In genomic region chr7:7614066-7614738, GRCh38 we compare ENCODE assay signal across 19 cellular contexts. TPM values are rescaled to one million over a fixed set of nuclear protein-coding genes. Genes with fewer than 3 reads are reported as not detected.
DNase-seq lines count a peak whose midpoint lies in the region; ATAC-seq and TF ChIP-seq lines count a peak whose summit lies in the region.
"Had no signal": no experiment of that assay in that cellular context is flagged by ENCODE, and none has a peak within 500 bp of the region (broad histone marks: within the 10 kb centered on the region; RNA-seq: fewer than 3 reads in every experiment).

No MANE protein-coding gene starts in this region.

- H3K36me3 ChIP-seq in CD4-positive, alpha-beta memory T cell (ENCODE audit: insufficient read depth, low read length), result no peaks in the 10 kb centered on the region

- H3K27me3 ChIP-seq in CD4-positive, alpha-beta memory T cell (ENCODE audit: insufficient read depth, low read length), result no peaks in the 10 kb centered on the region

- intact Hi-C loops in CD4-positive, alpha-beta memory T cell (cut with micrococcal nuclease), result no loop called here

- no peaks in the 10 kb centered on the region for H3K4me1 ChIP-seq in CD4-positive, alpha-beta memory T cell (ENCODE audit: insufficient read depth, low read length)

- H3K9me3 ChIP-seq in CD4-positive, alpha-beta memory T cell (ENCODE audit: control insufficient read depth in 1 of 2, low read length in 2 of 2), result no peaks in the 10 kb centered on the region

- TF ChIP-seq CTCF in mesothelial cell of epicardium (IDR thresholded peaks at IDR 0.05; ENCODE audit: unreplicated experiment), result no peak

- no peak overlapping the region for H3K4me3 ChIP-seq in CD4-positive, alpha-beta memory T cell (ENCODE audit: low read length in 2 of 2)

- no peak for DNase-seq in stimulated activated naive CD8-positive, alpha-beta T cell treated with anti-CD3 and anti-CD28 coated beads, Interleukin-15, Interleukin-2, amounts not matched to agents 100 U/mL and 50 U/mL, for 24 hours
- no peak for DNase-seq in stimulated activated naive CD8-positive, alpha-beta T cell treated with anti-CD3 and anti-CD28 coated beads, Interleukin-15, amount 100 ng/mL, for 72 hours
- DNase-seq in OCI-M1 (lab: John Stamatoyannopoulos, UW) (peak; percentile 10), memory B cell (ENCODE audit: low spot score in 2 of 2) (no peak), mesothelial cell of epicardium (ENCODE audit: low spot score in 2 of 2, unreplicated experiment in 2 of 2) (no peak), NK-92 (lab: John Stamatoyannopoulos, UW; ENCODE audit: unreplicated experiment) (no peak)
- no peak for DNase-seq in CD4-positive, alpha-beta memory T cell
- DNase-seq: ACHN; CD4-positive, alpha-beta T cell; DMS153; DMS79; GF-D8; GOT3; H7; HFFc6; IMR-90 had no signal

- peak; percentile 52 for ATAC-seq in stimulated activated naive CD8-positive, alpha-beta T cell treated with anti-CD3 and anti-CD28 coated beads, Interleukin-15, Interleukin-2, amounts not matched to agents 100 U/mL and 50 U/mL, for 24 hours
- no peak for ATAC-seq in stimulated activated naive CD8-positive, alpha-beta T cell treated with anti-CD3 and anti-CD28 coated beads, Interleukin-15, amount 100 ng/mL, for 72 hours
- ATAC-seq in memory B cell (ENCODE audit: low read depth), result no peak
- ATAC-seq: HCT116 had no signal

- H3K36me3 Mint-ChIP-seq in memory B cell (no peaks in the 10 kb centered on the region), mesothelial cell of epicardium (no peaks in the 10 kb centered on the region)
- H3K36me3 Mint-ChIP-seq in CD4-positive, alpha-beta memory T cell, result peaks cover 2 to 3% of the 10 kb centered on the region in 2 donors

- POLR2A ChIA-PET in CD4-positive, alpha-beta memory T cell (lab: Charles Lee; ENCODE audit: partially characterized antibody), result no interaction called here

- H3K27ac Mint-ChIP-seq in stimulated activated naive CD8-positive, alpha-beta T cell treated with anti-CD3 and anti-CD28 coated beads, Interleukin-15, amount 100 ng/mL, for 72 hours, result no peak overlapping the region
- H3K27ac Mint-ChIP-seq in memory B cell (peak overlapping the region; percentile 72), mesothelial cell of epicardium (no peak overlapping the region)
- H3K27ac Mint-ChIP-seq in CD4-positive, alpha-beta memory T cell, result peak overlapping the region in 1 of 7 donors; percentile 69
- H3K27ac Mint-ChIP-seq: CD4-positive, alpha-beta T cell; HFFc6 had no signal

- peaks cover 19% of the 10 kb centered on the region for H3K4me1 Mint-ChIP-seq in stimulated activated naive CD8-positive, alpha-beta T cell treated with anti-CD3 and anti-CD28 coated beads, Interleukin-15, amount 100 ng/mL, for 72 hours
- H3K4me1 Mint-ChIP-seq in memory B cell, result no peaks in the 10 kb centered on the region
- H3K4me1 Mint-ChIP-seq in mesothelial cell of epicardium, result no peaks in the 10 kb centered on the region
- peaks cover 0 to 5% (median 2%) of the 10 kb centered on the region in 4 donors for H3K4me1 Mint-ChIP-seq in CD4-positive, alpha-beta memory T cell

- CTCF ChIA-PET in CD4-positive, alpha-beta memory T cell (lab: Charles Lee; ENCODE audit: partially characterized antibody), result no interaction called here

- no peaks in the 10 kb centered on the region for H3K27me3 Mint-ChIP-seq in stimulated activated naive CD8-positive, alpha-beta T cell treated with anti-CD3 and anti-CD28 coated beads, Interleukin-15, amount 100 ng/mL, for 72 hours
- no peaks in the 10 kb centered on the region for H3K27me3 Mint-ChIP-seq in memory B cell
- peaks cover 2% of the 10 kb centered on the region for H3K27me3 Mint-ChIP-seq in mesothelial cell of epicardium (ENCODE audit: low read depth)
- H3K27me3 Mint-ChIP-seq in CD4-positive, alpha-beta memory T cell, result no peaks in the 10 kb centered on the region
- H3K27me3 Mint-ChIP-seq: CD4-positive, alpha-beta T cell had no signal

- no peak overlapping the region for H3K4me3 Mint-ChIP-seq in stimulated activated naive CD8-positive, alpha-beta T cell treated with anti-CD3 and anti-CD28 coated beads, Interleukin-15, amount 100 ng/mL, for 72 hours
- H3K4me3 Mint-ChIP-seq in memory B cell (no peak overlapping the region), mesothelial cell of epicardium (no peak overlapping the region)
- H3K4me3 Mint-ChIP-seq in CD4-positive, alpha-beta memory T cell, result no peak overlapping the region
- H3K4me3 Mint-ChIP-seq: CD4-positive, alpha-beta T cell; HFFc6 had no signal

- no peak overlapping the region for H3K27ac ChIP-seq in CD4-positive, alpha-beta memory T cell (ENCODE audit: low read depth, low read length)
- H3K27ac ChIP-seq: C4-2B, HL-60 had no signal

- H3K9me3 Mint-ChIP-seq in stimulated activated naive CD8-positive, alpha-beta T cell treated with anti-CD3 and anti-CD28 coated beads, Interleukin-15, amount 100 ng/mL, for 72 hours, result no peaks in the 10 kb centered on the region
- H3K9me3 Mint-ChIP-seq in memory B cell (no peaks in the 10 kb centered on the region), mesothelial cell of epicardium (no peaks in the 10 kb centered on the region)
- H3K9me3 Mint-ChIP-seq in CD4-positive, alpha-beta memory T cell, result peaks cover 0 to 2% (median 0%) of the 10 kb centered on the region in 8 donors
- H3K9me3 Mint-ChIP-seq: CD4-positive, alpha-beta T cell; HFFc6 had no signal

RNA-seq across cellular contexts. Expression of gene UMAD1, which starts 26.4 kb away (rescaled TPM):
- 7.5 to 10.0 TPM (median 8.3 TPM) in 3 replicates for total RNA-seq in mesothelial cell of epicardium
- 10 to 100 TPM; 23.5 to 25.1 TPM for total RNA-seq in CD4-positive, alpha-beta memory T cell
- 10 to 100 TPM; 30.0 to 36.7 TPM for polyA plus RNA-seq in CD4-positive, alpha-beta memory T cell

RNA-seq across cellular contexts. Expression of gene MIOS, which starts 47.5 kb away (rescaled TPM):
- 31.0 to 33.7 TPM (median 33.1 TPM) in 3 replicates for total RNA-seq in mesothelial cell of epicardium
- total RNA-seq in CD4-positive, alpha-beta memory T cell, result 10 to 100 TPM; 22.9 to 25.1 TPM
- polyA plus RNA-seq in CD4-positive, alpha-beta memory T cell, result 10 to 100 TPM; 15.5 to 16.4 TPM
